In genomic region chr19:35856546-35857149, GRCh38 we compare ENCODE assay signal across 8 cellular contexts. TPM values are rescaled to one million over a fixed set of nuclear protein-coding genes. Genes with fewer than 3 reads are reported as not detected.
DNase-seq lines count a peak whose midpoint lies in the region; ATAC-seq and TF ChIP-seq lines count a peak whose summit lies in the region.

KIRREL2 (plus strand) TSS chr19:35856911; CDS start chr19:35857120, 209 bp downstream.

- H3K9me3 Mint-ChIP-seq in naive B cell = peaks cover 0 to 5% (median 0%) of the 10 kb centered on the region in 7 donors

- peaks cover 17 to 24% (median 17%) of the 10 kb centered on the region in 3 donors for H3K4me1 Mint-ChIP-seq in naive B cell

- H3K4me1 ChIP-seq in HEK293 (ENCODE audit: control insufficient read depth, insufficient read depth, low read length) (no peaks in the 10 kb centered on the region), SK-N-SH (ENCODE audit: control insufficient read depth in 1 of 2, insufficient read depth in 2 of 2, low read depth in 1 of 2, low read length in 1 of 2) (peaks cover 0 to 11% of the 10 kb centered on the region in 2 experiments; a peak in 1 of 4 replicates), duodenal mucosa (ENCODE audit: control insufficient read depth in 1 of 2, insufficient read depth in 2 of 2, low read length in 2 of 2) (peaks cover 0 to 4% of the 10 kb centered on the region in 2 donors)

- peaks cover 59 to 89% (median 86%) of the 10 kb centered on the region in 3 donors for H3K27me3 Mint-ChIP-seq in naive B cell

- CTCF ChIA-PET in HEK293 (lab: Yijun Ruan, JAX) = interaction anchor here (0.9 to 1.1 kb wide), 3 partner anchors 10 to 75 kb away, joined by 4 to 5 read pairs (median 4); no protein-coding TSS in a partner anchor
- CTCF ChIA-PET in SK-N-SH (lab: Yijun Ruan, JAX) = interaction anchor here (1.0 to 1.2 kb wide), 2 partner anchors 11 to 164 kb away, joined by 3 to 4 read pairs; no protein-coding TSS in a partner anchor

- ATAC-seq in naive B cell (ENCODE audit: low read depth in 2 of 2) (peak; percentile 41 to 46), HG02588 (IDR thresholded peaks at IDR 0.05; ENCODE audit: unreplicated experiment) (no peak)

- H3K4me3 ChIP-seq in HEK293 (ENCODE audit: low read depth, low read length) (no peak within 1 kb of the TSS), SK-N-SH (ENCODE audit: low read depth in 2 of 2, low read length in 1 of 2) (peak within 1 kb of the TSS; percentile 47 to 67), duodenal mucosa (ENCODE audit: low read depth in 1 of 2, low read length in 2 of 2) (peak within 1 kb of the TSS; percentile 56 to 66)

- H3K36me3 Mint-ChIP-seq in naive B cell = peaks cover 0 to 5% of the 10 kb centered on the region in 2 donors

- no peaks in the 10 kb centered on the region for H3K9me3 ChIP-seq in HEK293 (ENCODE audit: control insufficient read depth, insufficient read depth, low read depth, low read length)
- H3K9me3 ChIP-seq in SK-N-SH = no peaks in the 10 kb centered on the region
- H3K9me3 ChIP-seq in duodenal mucosa (ENCODE audit: control insufficient read depth in 1 of 2, low read length in 2 of 2) = no peaks in the 10 kb centered on the region

- TF ChIP-seq CTCF in HEK293 (tag by site-specific recombination; IDR thresholded peaks at IDR 0.05) = no peak
- no peak for TF ChIP-seq CTCF in SK-N-SH (IDR thresholded peaks at IDR 0.05)

- H3K27ac Mint-ChIP-seq in naive B cell = peak within 1 kb of the TSS in 1 of 6 donors; percentile 80

- H3K36me3 ChIP-seq in HEK293 (ENCODE audit: control insufficient read depth in 2 of 2, insufficient read depth in 1 of 2, low read length in 2 of 2) (no peaks in the 10 kb centered on the region), SK-N-SH (replicated peaks in 1 of 2; ENCODE audit: control insufficient read depth in 1 of 2, insufficient read depth in 2 of 2, low read length in 1 of 2) (no peaks in the 10 kb centered on the region), duodenal mucosa (ENCODE audit: control insufficient read depth in 1 of 2, insufficient read depth in 2 of 2, low read length in 2 of 2) (no peaks in the 10 kb centered on the region)

- no peak for TF ChIP-seq EP300 in SK-N-SH (IDR thresholded peaks at IDR 0.05; ENCODE audit: borderline replicate concordance in 1 of 2, low read depth in 1 of 2, low read length in 1 of 2)

- H3K27ac ChIP-seq in HEK293 (ENCODE audit: extremely low read depth, low read depth, low read length) (no peak within 1 kb of the TSS), SK-N-SH (ENCODE audit: low read depth in 2 of 2, low read length in 1 of 2) (no peak within 1 kb of the TSS), duodenal mucosa (ENCODE audit: low read depth, low read length) (no peak within 1 kb of the TSS)

- no peaks in the 10 kb centered on the region for H3F3A ChIP-seq in SK-N-SH (replicated peaks; ENCODE audit: insufficient read depth)

- POLR2A ChIA-PET in HEK293 (lab: Yijun Ruan, JAX) = interaction anchor here (0.6 kb wide), 1 partner anchor 197 kb away, joined by 11 read pairs; no protein-coding TSS in a partner anchor
- POLR2A ChIA-PET in SK-N-SH (lab: Yijun Ruan, JAX) = interaction anchor here (1.7 kb wide), 1 partner anchor 13 kb away, joined by 6 read pairs; no protein-coding TSS in a partner anchor

- H3K4me2 ChIP-seq in SK-N-SH = peak within 1 kb of the TSS; percentile 90

- peak within 1 kb of the TSS; percentile 93 for H2AFZ ChIP-seq in SK-N-SH (ENCODE audit: low read depth)

- no peaks in the 10 kb centered on the region; the same call in 1 of the 2 replicates for H3K27me3 ChIP-seq in SK-N-SH (ENCODE audit: insufficient read depth)
- H3K27me3 ChIP-seq in duodenal mucosa (ENCODE audit: control insufficient read depth in 1 of 2, insufficient read depth in 2 of 2, low read length in 2 of 2) = peaks cover 39 to 42% of the 10 kb centered on the region in 2 donors

- no peaks in the 10 kb centered on the region for H3K9me2 ChIP-seq in SK-N-SH

- TF ChIP-seq RAD21 in SK-N-SH (IDR thresholded peaks at IDR 0.05; ENCODE audit: low read length) = no peak

- 6% methylated on average over 33 of the region's 42 CpGs for WGBS in SK-N-SH (ENCODE audit: low lambda C conversion rate)

- H3K9ac ChIP-seq in SK-N-SH (0 out of 2 replicates have a peak within 1 kb of the TSS, but pooled peaks have one; percentile 25), duodenal mucosa (ENCODE audit: low read depth in 1 of 2, low read length in 2 of 2) (peak within 1 kb of the TSS in 1 of 2 donors; percentile 18)

- peak; percentile 90 for DNase-seq in SK-N-SH
- DNase-seq in naive B cell = no peak
- DNase-seq in OCI-M1 (lab: John Stamatoyannopoulos, UW) = no peak
- DNase-seq in T1000 (lab: John Stamatoyannopoulos, UW) = no peak
- no peak for DNase-seq in NCI-H774 (lab: John Stamatoyannopoulos, UW)

- H4K20me1 ChIP-seq in SK-N-SH (ENCODE audit: insufficient read depth) = no peaks in the 10 kb centered on the region

- H3K4me3 Mint-ChIP-seq in naive B cell = peak within 1 kb of the TSS; percentile 56 to 89 (median 82)

- H3K79me2 ChIP-seq in SK-N-SH (ENCODE audit: insufficient read depth) = no peaks in the 10 kb centered on the region

TF ChIP-seq in HEK293, 187 proteins besides CTCF, POLR2A, EP300 and RAD21 (continues in another document):
- TF ChIP-seq ZFP3 (tag by site-specific recombination; IDR thresholded peaks at IDR 0.05; ENCODE audit: low read depth) (no peak), ZNF354C (tag by site-specific recombination; IDR thresholded peaks at IDR 0.05; ENCODE audit: borderline replicate concordance, low read depth) (no peak), TSHZ1 (tag by site-specific recombination; IDR thresholded peaks at IDR 0.05; ENCODE audit: borderline replicate concordance) (no peak), EGR2 (tag by site-specific recombination; IDR thresholded peaks at IDR 0.05; ENCODE audit: low read depth) (no peak), ZNF19 (tag by site-specific recombination; IDR thresholded peaks at IDR 0.05; ENCODE audit: low read depth) (no peak)

TF ChIP-seq in SK-N-SH, 30 proteins besides CTCF, POLR2A, EP300 and RAD21:
- TF ChIP-seq POLR2AphosphoS5 (IDR thresholded peaks at IDR 0.05; ENCODE audit: low read depth, low read length) (no peak), SMC3 (IDR thresholded peaks at IDR 0.05; ENCODE audit: low read depth, low read length) (no peak), MXI1 (IDR thresholded peaks at IDR 0.05; ENCODE audit: low read depth, low read length) (0 out of 2 replicates have a peak, but pooled peaks have one; percentile 33)

RNA-seq across cellular contexts. Expression of gene KIRREL2, which starts in this region (rescaled TPM):
- polyA plus RNA-seq in SK-N-SH (2012; rRNA removed) = 0.21 and 0.37 TPM in 2 replicates
- polyA plus RNA-seq in SK-N-SH (2012; cell fraction: cytosol; rRNA removed) = 0.12 and 0.20 TPM in 2 replicates
- polyA plus RNA-seq in SK-N-SH (2012; cell fraction: nucleus; rRNA removed) = 0.25 and 0.43 TPM in 2 replicates
- polyA plus RNA-seq in naive B cell (ENCODE audit: low read depth in 6 of 6) = not detected

Comparison
In these comparisons a context has a peak if more than half of its experiments do, and no peak if none do; other contexts are left out.
1. Peak in DNase-seq, H3K4me3 ChIP-seq, H3K9ac ChIP-seq and H3K4me2 ChIP-seq in SK-N-SH; RNA of the gene not detected or under 1 TPM.
2. Peak in ATAC-seq in naive B cell; RNA of the gene not detected or under 1 TPM.